In genomic region chr5:74903165-74903787, GRCh38 we compare ENCODE assay signal across 1 cellular context.
A peak's percentile ranks its signal among the peaks of the same experiment; 100 is the strongest.
TF ChIP-seq lines count a peak whose summit lies in the region.

No MANE protein-coding gene starts in this region.

TF ChIP-seq in K562, 482 proteins besides CTCF, POLR2A, EP300 and RAD21 (continued from another document):
- TF ChIP-seq TCF3 (CRISPR knock-in tag; IDR thresholded peaks at IDR 0.05) (no peak), HDAC2 (IDR thresholded peaks at IDR 0.05) (no peak), KAT2B (IDR thresholded peaks at IDR 0.05; ENCODE audit: low read depth, low read length) (no peak), ZNF79 (CRISPR knock-in tag; IDR thresholded peaks at IDR 0.05; ENCODE audit: low read depth) (no peak), TRIM24 (IDR thresholded peaks at IDR 0.05) (no peak), RBM34 (IDR thresholded peaks at IDR 0.05; ENCODE audit: borderline replicate concordance, insufficient read depth, low read length) (no peak), PTTG1 (tag; IDR thresholded peaks at IDR 0.05; ENCODE audit: low read depth) (no peak), MTF1 (CRISPR knock-in tag; IDR thresholded peaks at IDR 0.05; ENCODE audit: borderline replicate concordance) (no peak), ZNF124 (CRISPR knock-in tag; IDR thresholded peaks at IDR 0.05) (no peak), SREBF2 (CRISPR knock-in tag; IDR thresholded peaks at IDR 0.05) (no peak), SMC3 (conservative IDR thresholded peaks at IDR 0.05; ENCODE audit: insufficient read depth, low read depth, low read length) (0 out of 2 replicates have a peak, but pooled peaks have one; percentile 24), GATAD2B (IDR thresholded peaks at IDR 0.05; ENCODE audit: borderline replicate concordance) (no peak), POLR2AphosphoS5 (IDR thresholded peaks at IDR 0.05; ENCODE audit: control insufficient read depth, insufficient read depth, low read depth, low read length) (no peak), ZNF512 (tag; IDR thresholded peaks at IDR 0.05) (no peak), RNF2 (IDR thresholded peaks at IDR 0.05) (no peak), KLF10 (CRISPR knock-in tag; IDR thresholded peaks at IDR 0.05) (no peak), ZBTB2 (IDR thresholded peaks at IDR 0.05) (no peak)
- TF ChIP-seq, protein P1, sequence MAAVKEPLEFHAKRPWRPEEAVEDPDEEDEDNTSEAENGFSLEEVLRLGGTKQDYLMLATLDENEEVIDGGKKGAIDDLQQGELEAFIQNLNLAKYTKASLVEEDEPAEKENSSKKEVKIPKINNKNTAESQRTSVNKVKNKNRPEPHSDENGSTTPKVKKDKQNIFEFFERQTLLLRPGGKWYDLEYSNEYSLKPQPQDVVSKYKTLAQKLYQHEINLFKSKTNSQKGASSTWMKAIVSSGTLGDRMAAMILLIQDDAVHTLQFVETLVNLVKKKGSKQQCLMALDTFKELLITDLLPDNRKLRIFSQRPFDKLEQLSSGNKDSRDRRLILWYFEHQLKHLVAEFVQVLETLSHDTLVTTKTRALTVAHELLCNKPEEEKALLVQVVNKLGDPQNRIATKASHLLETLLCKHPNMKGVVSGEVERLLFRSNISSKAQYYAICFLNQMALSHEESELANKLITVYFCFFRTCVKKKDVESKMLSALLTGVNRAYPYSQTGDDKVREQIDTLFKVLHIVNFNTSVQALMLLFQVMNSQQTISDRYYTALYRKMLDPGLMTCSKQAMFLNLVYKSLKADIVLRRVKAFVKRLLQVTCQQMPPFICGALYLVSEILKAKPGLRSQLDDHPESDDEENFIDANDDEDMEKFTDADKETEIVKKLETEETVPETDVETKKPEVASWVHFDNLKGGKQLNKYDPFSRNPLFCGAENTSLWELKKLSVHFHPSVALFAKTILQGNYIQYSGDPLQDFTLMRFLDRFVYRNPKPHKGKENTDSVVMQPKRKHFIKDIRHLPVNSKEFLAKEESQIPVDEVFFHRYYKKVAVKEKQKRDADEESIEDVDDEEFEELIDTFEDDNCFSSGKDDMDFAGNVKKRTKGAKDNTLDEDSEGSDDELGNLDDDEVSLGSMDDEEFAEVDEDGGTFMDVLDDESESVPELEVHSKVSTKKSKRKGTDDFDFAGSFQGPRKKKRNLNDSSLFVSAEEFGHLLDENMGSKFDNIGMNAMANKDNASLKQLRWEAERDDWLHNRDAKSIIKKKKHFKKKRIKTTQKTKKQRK (IDR thresholded peaks at IDR 0.05; ENCODE audit: borderline replicate concordance, low read depth, low read length), result no peak
- TF ChIP-seq, protein P2, sequence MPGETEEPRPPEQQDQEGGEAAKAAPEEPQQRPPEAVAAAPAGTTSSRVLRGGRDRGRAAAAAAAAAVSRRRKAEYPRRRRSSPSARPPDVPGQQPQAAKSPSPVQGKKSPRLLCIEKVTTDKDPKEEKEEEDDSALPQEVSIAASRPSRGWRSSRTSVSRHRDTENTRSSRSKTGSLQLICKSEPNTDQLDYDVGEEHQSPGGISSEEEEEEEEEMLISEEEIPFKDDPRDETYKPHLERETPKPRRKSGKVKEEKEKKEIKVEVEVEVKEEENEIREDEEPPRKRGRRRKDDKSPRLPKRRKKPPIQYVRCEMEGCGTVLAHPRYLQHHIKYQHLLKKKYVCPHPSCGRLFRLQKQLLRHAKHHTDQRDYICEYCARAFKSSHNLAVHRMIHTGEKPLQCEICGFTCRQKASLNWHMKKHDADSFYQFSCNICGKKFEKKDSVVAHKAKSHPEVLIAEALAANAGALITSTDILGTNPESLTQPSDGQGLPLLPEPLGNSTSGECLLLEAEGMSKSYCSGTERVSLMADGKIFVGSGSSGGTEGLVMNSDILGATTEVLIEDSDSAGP (CRISPR knock-in tag; IDR thresholded peaks at IDR 0.05), result no peak
- TF ChIP-seq, protein P3, sequence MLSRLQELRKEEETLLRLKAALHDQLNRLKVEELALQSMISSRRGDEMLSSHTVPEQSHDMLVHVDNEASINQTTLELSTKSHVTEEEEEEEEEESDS (CRISPR knock-in tag; IDR thresholded peaks at IDR 0.05), result no peak
